Comparison of ENCODE assay signal across 8 cellular contexts in genomic region chr9:129139993-129140396, GRCh38.
DNase-seq lines count a peak whose midpoint lies in the region; ATAC-seq and TF ChIP-seq lines count a peak whose summit lies in the region.

No MANE protein-coding gene starts in this region.

- ATAC-seq in GM19397 (IDR thresholded peaks at IDR 0.05; ENCODE audit: unreplicated experiment): peak; percentile 42

- peaks cover 59% of the 10 kb centered on the region for H3K36me3 ChIP-seq in BLaER1

- H4K20me1 ChIP-seq in BLaER1: no peaks in the 10 kb centered on the region

- H3K9ac ChIP-seq in BLaER1: peak overlapping the region; percentile 98

- peak; percentile 69 to 91 for DNase-seq in HL-60 (ENCODE audit: low read depth in 1 of 2, low spot score in 1 of 2)
- DNase-seq in NOMO-1 treated with dmso at 0.1 percent for 144 hours (lab: John Stamatoyannopoulos, UW; ENCODE audit: unreplicated experiment): peak; percentile 89
- DNase-seq in activated CD8-positive, alpha-beta memory T cell treated with anti-CD3 and anti-CD28 coated beads, Interleukin-2, amount 50 U/mL, for 48 hours: peak; percentile 81
- peak; percentile 93 for DNase-seq in epidermal melanocyte (ENCODE audit: insufficient read length, low spot score)
- DNase-seq in middle frontal gyrus (ENCODE audit: extremely low spot score, low spot score): peak; percentile 88
- DNase-seq in stimulated activated CD8-positive, alpha-beta memory T cell treated with anti-CD3 and anti-CD28 coated beads, Interleukin-2, amount 100 ng/mL, for 48 hours (ENCODE audit: low read depth in 2 of 2): peak; percentile 66 to 70

- H3K4me3 ChIP-seq in BLaER1 (peak overlapping the region; percentile 56), HL-60 (replicated peaks; ENCODE audit: insufficient read depth, low read length) (no peak overlapping the region; the same call in 1 of the 2 replicates)

- H3K27me3 ChIP-seq in BLaER1: no peaks in the 10 kb centered on the region
- no peaks in the 10 kb centered on the region for H3K27me3 ChIP-seq in HL-60 (ENCODE audit: insufficient read depth, poor library complexity, severe bottlenecking)

- H3K27ac ChIP-seq in BLaER1: peak overlapping the region; percentile 100
- H3K27ac ChIP-seq in HL-60 (replicated peaks): peak overlapping the region; percentile 95

- H3K4me1 ChIP-seq in BLaER1: peaks cover 63% of the 10 kb centered on the region

- H3K4me2 ChIP-seq in BLaER1: peak overlapping the region; percentile 95

- no peaks in the 10 kb centered on the region for H3K9me3 ChIP-seq in BLaER1

- no peak for TF ChIP-seq CTCF in HL-60 (IDR thresholded peaks at IDR 0.05; ENCODE audit: insufficient read depth, low read length)
